In genomic region chr6:108578595-108579038, GRCh38 we compare ENCODE assay signal across 12 cellular contexts.
DNase-seq lines count a peak whose midpoint lies in the region; ATAC-seq, FAIRE-seq and TF ChIP-seq lines count a peak whose summit lies in the region.
"Had no signal": no experiment of that assay in that cellular context is flagged by ENCODE, and none has a peak within 500 bp of the region (broad histone marks: within the 10 kb centered on the region; RNA-seq: fewer than 3 reads in every experiment).

No MANE protein-coding gene starts in this region.

- peak; percentile 51 for DNase-seq in AG20443 (ENCODE audit: low spot score)
- DNase-seq in RCC 7860 (ENCODE audit: low spot score): peak; percentile 54
- DNase-seq in fibroblast of mammary gland (ENCODE audit: low read depth): peak; percentile 70
- DNase-seq in pons (ENCODE audit: low spot score): no peak
- no peak for DNase-seq in activated naive CD4-positive, alpha-beta T cell treated with anti-CD3 and anti-CD28 coated beads, Interleukin-2, amount 50 U/mL, for 16 hours
- DNase-seq: cerebellar nuclear complex, KBM-7, NCI-H748 treated with DMSO at 0.1 percent for 48 hours had no signal

- H3K36me3 Mint-ChIP-seq in nephron (ENCODE audit: low read depth): peaks cover 37% of the 10 kb centered on the region
- peaks cover 14% of the 10 kb centered on the region for H3K36me3 Mint-ChIP-seq in stimulated activated memory B cell treated with anti-CD40 and anti-IgM and Interleukin-4, amounts not matched to agents 10 μg/mL and 1 μg/mL and 100 μg/mL, for 72 hours
- H3K36me3 Mint-ChIP-seq: natural killer cell treated with Interleukin-12 subunit alpha and Interleukin-12 subunit beta and Interleukin-15 and Interleukin-18, amount 100 ng/mL, for 72 hours had no signal

- H3K27me3 Mint-ChIP-seq in nephron (ENCODE audit: low read depth): no peaks in the 10 kb centered on the region
- no peaks in the 10 kb centered on the region for H3K27me3 Mint-ChIP-seq in stimulated activated memory B cell treated with anti-CD40 and anti-IgM and Interleukin-4, amounts not matched to agents 10 μg/mL and 1 μg/mL and 100 μg/mL, for 72 hours
- H3K27me3 Mint-ChIP-seq: natural killer cell treated with Interleukin-12 subunit alpha and Interleukin-12 subunit beta and Interleukin-15 and Interleukin-18, amount 100 ng/mL, for 72 hours had no signal

- H3K27ac Mint-ChIP-seq in nephron: peak overlapping the region in 2 of 3 experiments; percentile 48 to 76
- no peak overlapping the region for H3K27ac Mint-ChIP-seq in stimulated activated memory B cell treated with anti-CD40 and anti-IgM and Interleukin-4, amounts not matched to agents 10 μg/mL and 1 μg/mL and 100 μg/mL, for 72 hours

- peaks cover 86% of the 10 kb centered on the region for H3K4me1 Mint-ChIP-seq in nephron
- peaks cover 76% of the 10 kb centered on the region for H3K4me1 Mint-ChIP-seq in stimulated activated memory B cell treated with anti-CD40 and anti-IgM and Interleukin-4, amounts not matched to agents 10 μg/mL and 1 μg/mL and 100 μg/mL, for 72 hours

- TF ChIP-seq CTCF in fibroblast of mammary gland (conservative IDR thresholded peaks at IDR 0.05; ENCODE audit: control insufficient read depth, insufficient read depth, low read depth, low read length) (no peak), nephron (IDR thresholded peaks at IDR 0.05; ENCODE audit: unreplicated experiment in 3 of 3) (no peak)

- H3K4me3 ChIP-seq in fibroblast of mammary gland (ENCODE audit: control insufficient read depth, low read depth, low read length): no peak overlapping the region

- peak; percentile 43 for FAIRE-seq in RCC 7860 (lab: Jason Lieb, UNC)

- H3K9me3 Mint-ChIP-seq in nephron: no peaks in the 10 kb centered on the region
- H3K9me3 Mint-ChIP-seq in stimulated activated memory B cell treated with anti-CD40 and anti-IgM and Interleukin-4, amounts not matched to agents 10 μg/mL and 1 μg/mL and 100 μg/mL, for 72 hours: no peaks in the 10 kb centered on the region

- H3K4me3 Mint-ChIP-seq in nephron: peak overlapping the region in 1 of 3 experiments; percentile 38
- H3K4me3 Mint-ChIP-seq in stimulated activated memory B cell treated with anti-CD40 and anti-IgM and Interleukin-4, amounts not matched to agents 10 μg/mL and 1 μg/mL and 100 μg/mL, for 72 hours: no peak overlapping the region
- H3K4me3 Mint-ChIP-seq: natural killer cell treated with Interleukin-12 subunit alpha and Interleukin-12 subunit beta and Interleukin-15 and Interleukin-18, amount 100 ng/mL, for 72 hours had no signal

- no peak for ATAC-seq in GM19035 (IDR thresholded peaks at IDR 0.05; ENCODE audit: unreplicated experiment)
- no peak for ATAC-seq in stimulated activated memory B cell treated with anti-CD40 and anti-IgM and Interleukin-4, amounts not matched to agents 10 μg/mL and 1 μg/mL and 100 μg/mL, for 72 hours
- ATAC-seq: natural killer cell treated with Interleukin-12 subunit alpha and Interleukin-12 subunit beta and Interleukin-15 and Interleukin-18, amount 100 ng/mL, for 72 hours had no signal

Comparison
In these comparisons a context has a peak if more than half of its experiments do, and no peak if none do; other contexts are left out.
1. DNase-seq: peak in AG20443 (single experiment), RCC 7860 (single experiment) and fibroblast of mammary gland (single experiment); none in pons (single experiment) and activated naive CD4-positive, alpha-beta T cell treated with anti-CD3 and anti-CD28 coated beads, Interleukin-2, amount 50 U/mL, for 16 hours (single experiment).